ENCODE assay signal across 8 cellular contexts in the genomic region with DNA sequence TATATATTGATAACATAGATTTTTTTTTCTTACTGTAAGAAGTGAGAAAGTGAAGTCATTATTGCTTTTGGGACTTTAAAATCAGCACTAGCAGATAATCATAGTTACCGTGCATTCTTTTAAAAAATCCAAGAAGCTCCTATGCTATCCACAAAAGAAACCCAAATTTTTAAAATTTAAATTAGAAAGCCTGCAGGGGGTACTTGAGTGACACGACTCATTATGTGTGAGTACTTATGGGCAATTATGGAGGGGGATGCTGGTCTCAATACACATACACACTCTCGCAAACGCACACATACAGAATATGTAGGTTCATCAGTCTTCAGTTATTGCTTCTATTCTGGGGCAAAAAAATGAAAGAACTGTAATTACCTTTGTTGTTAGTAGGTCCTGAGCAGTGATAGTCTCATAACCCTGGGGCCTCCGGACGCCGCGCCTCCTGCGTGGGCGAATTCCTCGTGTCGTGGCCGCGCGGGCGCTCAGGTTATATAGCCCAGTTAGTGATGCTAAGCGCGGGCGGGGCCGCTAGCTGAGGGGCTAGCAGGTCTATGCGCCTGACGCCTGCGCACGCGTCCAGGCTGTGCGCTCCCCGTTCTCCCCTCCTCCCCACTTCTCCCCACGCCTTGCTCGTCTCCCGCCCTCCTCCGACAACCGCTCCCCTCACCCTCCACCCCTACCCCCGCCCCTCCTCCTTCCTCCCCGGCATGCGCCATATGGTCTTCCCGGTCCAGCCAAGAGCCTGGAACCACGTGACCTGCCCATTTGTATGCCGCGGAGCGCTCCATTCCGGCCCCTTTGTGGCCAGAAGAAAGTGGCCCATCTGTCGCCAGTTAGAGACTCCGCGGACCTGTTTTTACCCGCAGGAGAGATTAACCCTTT. TPM values are rescaled to one million over a fixed set of nuclear protein-coding genes. Genes with fewer than 3 reads are reported as not detected.
A peak's percentile ranks its signal among the peaks of the same experiment; 100 is the strongest.
DNase-seq lines count a peak whose midpoint lies in the region; ATAC-seq lines count a peak whose summit lies in the region.

NEUROD1 (minus strand) TSS at position 463 of the 882 bp plus-strand sequence. CDS start 1,657 bp downstream, outside the sequence.

- peak within 1 kb of the TSS; percentile 73 to 74 for H3K4me3 Mint-ChIP-seq in activated T-cell treated with anti-CD3 and anti-CD28 coated beads, Interleukin-2, amount 50 U/mL, for 72 hours

- peaks cover 86% of the 10 kb centered on the region for H3K27me3 Mint-ChIP-seq in activated T-cell treated with anti-CD3 and anti-CD28 coated beads, Interleukin-2, amount 50 U/mL, for 72 hours (ENCODE audit: low read depth)

- DNase-seq in COLO668 (lab: John Stamatoyannopoulos, UW; ENCODE audit: unreplicated experiment) = peak; percentile 87
- DNase-seq in activated T-cell treated with anti-CD3 and anti-CD28 coated beads, Interleukin-2, amount 50 U/mL, for 72 hours = no peak
- peak; percentile 15 for DNase-seq in midbrain (lab: John Stamatoyannopoulos, UW)
- no peak for DNase-seq in NCI-H1436 treated with DMSO at 0.1 percent for 48 hours (lab: John Stamatoyannopoulos, UW)
- no peak for DNase-seq in NCI-H146 treated with DMSO at 0.1 percent for 48 hours (lab: John Stamatoyannopoulos, UW; ENCODE audit: unreplicated experiment)
- no peak for DNase-seq in RKO (ENCODE audit: low spot score)

- H3K27ac Mint-ChIP-seq in activated T-cell treated with anti-CD3 and anti-CD28 coated beads, Interleukin-2, amount 50 U/mL, for 72 hours = no peak within 1 kb of the TSS

- ATAC-seq in HG02759 (IDR thresholded peaks at IDR 0.05; ENCODE audit: unreplicated experiment) = peak; percentile 42
- peak; percentile 29 to 39 for ATAC-seq in activated T-cell treated with anti-CD3 and anti-CD28 coated beads, Interleukin-2, amount 50 U/mL, for 72 hours (replicated peaks in 1 of 2)
- no peak for ATAC-seq in HG03045 (IDR thresholded peaks at IDR 0.05; ENCODE audit: unreplicated experiment)

- peaks cover 69% of the 10 kb centered on the region for H3K4me1 Mint-ChIP-seq in activated T-cell treated with anti-CD3 and anti-CD28 coated beads, Interleukin-2, amount 50 U/mL, for 72 hours (ENCODE audit: low read depth)

- peaks cover 4 to 11% of the 10 kb centered on the region in 2 donors for H3K36me3 Mint-ChIP-seq in activated T-cell treated with anti-CD3 and anti-CD28 coated beads, Interleukin-2, amount 50 U/mL, for 72 hours (ENCODE audit: insufficient read depth in 2 of 2)

- H3K9me3 Mint-ChIP-seq in activated T-cell treated with anti-CD3 and anti-CD28 coated beads, Interleukin-2, amount 50 U/mL, for 72 hours = peaks cover 3 to 4% of the 10 kb centered on the region in 2 donors

RNA-seq across cellular contexts. Expression of gene NEUROD1, which starts in this region (rescaled TPM):
- total RNA-seq in activated T-cell treated with anti-CD3 and anti-CD28 coated beads, Interleukin-2, amount 50 U/mL, for 72 hours = not detected

Comparison
In these comparisons a context has a peak if more than half of its experiments do, and no peak if none do; other contexts are left out.
1. Peak in ATAC-seq in activated T-cell treated with anti-CD3 and anti-CD28 coated beads, Interleukin-2, amount 50 U/mL, for 72 hours; RNA of the gene not detected or under 1 TPM.
2. DNase-seq: peak in COLO668 (single experiment) and midbrain (single experiment); none in activated T-cell treated with anti-CD3 and anti-CD28 coated beads, Interleukin-2, amount 50 U/mL, for 72 hours (0 of 2), NCI-H1436 treated with DMSO at 0.1 percent for 48 hours (single experiment), NCI-H146 treated with DMSO at 0.1 percent for 48 hours (single experiment) and RKO (single experiment).